In genomic region chr5:31375999-31376720, GRCh38 we compare ENCODE assay signal across 4 cellular contexts.
"Had no signal": no experiment of that assay in that cellular context is flagged by ENCODE, and none has a peak within 500 bp of the region (broad histone marks: within the 10 kb centered on the region; RNA-seq: fewer than 3 reads in every experiment).

No MANE protein-coding gene starts in this region.

- H3K9ac ChIP-seq: GM23248 had no signal

- H3K4me3 Mint-ChIP-seq: H9 had no signal

- DNase-seq: GM23248, H9, HCEC 1CT, IMR-90 had no signal

- H3K4me3 ChIP-seq: GM23248 had no signal

- H3K27ac ChIP-seq: GM23248 had no signal

- H3K27ac Mint-ChIP-seq: H9 had no signal

- H2AFZ ChIP-seq: GM23248 had no signal

- H3K9me3 Mint-ChIP-seq: H9 had no signal
